ENCODE assay signal across 2 cellular contexts in the genomic region with DNA sequence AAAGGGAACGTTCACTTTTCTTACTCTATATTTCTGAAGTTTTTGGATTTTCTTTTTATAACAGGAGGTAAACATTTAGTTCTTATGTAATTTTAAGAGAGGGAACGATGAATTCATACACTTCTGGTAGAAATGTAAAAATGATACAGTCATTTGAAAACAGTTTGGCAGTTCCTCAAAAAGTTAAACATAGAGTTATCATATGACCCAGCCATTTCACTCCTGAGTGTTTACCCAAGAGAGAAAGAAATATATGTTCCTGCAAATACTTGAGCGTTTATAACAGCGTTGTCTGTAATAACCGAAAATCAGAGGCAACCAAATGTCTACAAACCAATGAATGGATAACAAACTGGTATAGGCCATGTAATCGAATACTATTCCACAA.
TF ChIP-seq lines count a peak whose summit lies in the region.

No MANE protein-coding gene starts in this region.

TF ChIP-seq in K562, 482 proteins besides CTCF, POLR2A, EP300 and RAD21:
- TF ChIP-seq HDAC3 (IDR thresholded peaks at IDR 0.05; ENCODE audit: borderline replicate concordance, partially characterized antibody), result no peak
- TF ChIP-seq, protein P1, sequence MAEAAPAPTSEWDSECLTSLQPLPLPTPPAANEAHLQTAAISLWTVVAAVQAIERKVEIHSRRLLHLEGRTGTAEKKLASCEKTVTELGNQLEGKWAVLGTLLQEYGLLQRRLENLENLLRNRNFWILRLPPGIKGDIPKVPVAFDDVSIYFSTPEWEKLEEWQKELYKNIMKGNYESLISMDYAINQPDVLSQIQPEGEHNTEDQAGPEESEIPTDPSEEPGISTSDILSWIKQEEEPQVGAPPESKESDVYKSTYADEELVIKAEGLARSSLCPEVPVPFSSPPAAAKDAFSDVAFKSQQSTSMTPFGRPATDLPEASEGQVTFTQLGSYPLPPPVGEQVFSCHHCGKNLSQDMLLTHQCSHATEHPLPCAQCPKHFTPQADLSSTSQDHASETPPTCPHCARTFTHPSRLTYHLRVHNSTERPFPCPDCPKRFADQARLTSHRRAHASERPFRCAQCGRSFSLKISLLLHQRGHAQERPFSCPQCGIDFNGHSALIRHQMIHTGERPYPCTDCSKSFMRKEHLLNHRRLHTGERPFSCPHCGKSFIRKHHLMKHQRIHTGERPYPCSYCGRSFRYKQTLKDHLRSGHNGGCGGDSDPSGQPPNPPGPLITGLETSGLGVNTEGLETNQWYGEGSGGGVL (CRISPR knock-in tag; IDR thresholded peaks at IDR 0.05), result no peak
- TF ChIP-seq CBX8 (IDR thresholded peaks at IDR 0.05; ENCODE audit: borderline replicate concordance, extremely low read depth, low read depth, low read length, poor library complexity, severe bottlenecking), result no peak

TF ChIP-seq in SK-N-SH, 30 proteins besides CTCF, POLR2A, EP300 and RAD21:
- no peak for TF ChIP-seq TAF1 (IDR thresholded peaks at IDR 0.05; ENCODE audit: borderline replicate concordance, low read depth, low read length)
- TF ChIP-seq FOXJ3 (CRISPR knock-in tag; IDR thresholded peaks at IDR 0.05), result no peak
- TF ChIP-seq EZH2phosphoT487 (IDR thresholded peaks at IDR 0.05; ENCODE audit: borderline replicate concordance, low read depth), result no peak
- TF ChIP-seq TEAD4 (IDR thresholded peaks at IDR 0.05; ENCODE audit: borderline replicate concordance, insufficient read depth), result no peak
